Comparison of ENCODE assay signal across 7 cellular contexts in the genomic region with DNA sequence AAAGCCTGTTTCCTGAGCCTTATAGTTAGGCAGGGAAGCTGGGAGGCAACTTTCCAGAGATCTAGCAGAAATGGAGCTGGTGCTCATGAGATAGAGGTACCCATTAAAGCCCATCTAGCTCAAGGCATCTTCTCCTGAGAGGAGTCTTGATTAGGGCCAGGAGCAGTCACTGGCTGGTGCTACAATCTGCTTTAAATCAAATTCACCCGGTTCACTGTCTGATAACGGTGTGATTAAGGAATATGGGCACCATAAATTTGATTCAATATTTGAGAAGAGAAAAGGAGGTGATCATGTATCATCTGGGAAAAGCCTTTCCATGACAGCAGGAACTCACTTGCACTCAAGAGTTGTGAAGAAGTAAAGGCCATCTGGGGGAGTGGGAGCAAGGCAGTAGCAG. TPM values are rescaled to one million over a fixed set of nuclear protein-coding genes. Genes with fewer than 3 reads are reported as not detected.
"Had no signal": no experiment of that assay in that cellular context is flagged by ENCODE, and none has a peak within 500 bp of the region (broad histone marks: within the 10 kb centered on the region; RNA-seq: fewer than 3 reads in every experiment).

No MANE protein-coding gene starts in this region.

- H3K4me3 ChIP-seq: K562 had no signal

- H3K4me3 Mint-ChIP-seq: IgD-negative memory B cell had no signal

- H3K27ac Mint-ChIP-seq: IgD-negative memory B cell had no signal

- H3K36me3 Mint-ChIP-seq: IgD-negative memory B cell had no signal

- DNase-seq: IMR-90, KBM-7 had no signal

- H3K9me3 Mint-ChIP-seq: IgD-negative memory B cell had no signal

- H3K4me1 Mint-ChIP-seq: IgD-negative memory B cell had no signal

- H3K27ac ChIP-seq: HL-60 had no signal

- ATAC-seq: HepG2, K562 had no signal

RNA-seq across cellular contexts. Expression of a gene that starts 23.9 kb away (rescaled TPM):
- total RNA-seq: HT1080, IMR-90 had no signal
- polyA plus RNA-seq: IgD-negative memory B cell, IMR-90 had no signal
